In genomic region chr1:159921700-159922498, GRCh38 we compare ENCODE assay signal across 1 cellular context.
TF ChIP-seq lines count a peak whose summit lies in the region.

No MANE protein-coding gene starts in this region.

TF ChIP-seq in HepG2, 621 proteins besides CTCF, POLR2A, EP300 and RAD21:
- TF ChIP-seq THYN1 (CRISPR knock-in tag; IDR thresholded peaks at IDR 0.05; ENCODE audit: borderline replicate concordance, low read depth) (no peak), ZNF841 (CRISPR knock-in tag; IDR thresholded peaks at IDR 0.05; ENCODE audit: borderline replicate concordance) (no peak), ZNF850 (CRISPR knock-in tag; conservative IDR thresholded peaks at IDR 0.05) (no peak), HINFP (CRISPR knock-in tag; IDR thresholded peaks at IDR 0.05; ENCODE audit: low read depth) (no peak), HMG20B (CRISPR knock-in tag; conservative IDR thresholded peaks at IDR 0.05) (no peak), ZNF615 (CRISPR knock-in tag; IDR thresholded peaks at IDR 0.05; ENCODE audit: borderline replicate concordance) (no peak), ATF2 (CRISPR knock-in tag; IDR thresholded peaks at IDR 0.05) (no peak), SMYD3 (CRISPR knock-in tag; IDR thresholded peaks at IDR 0.05) (no peak), SNAPC2 (CRISPR knock-in tag; IDR thresholded peaks at IDR 0.05) (no peak), BATF2 (CRISPR knock-in tag; IDR thresholded peaks at IDR 0.05) (no peak), SNAI1 (CRISPR knock-in tag; IDR thresholded peaks at IDR 0.05; ENCODE audit: borderline replicate concordance) (no peak), NR2F6 (IDR thresholded peaks at IDR 0.05) (no peak), NR2F6 (CRISPR knock-in tag; IDR thresholded peaks at IDR 0.05) (no peak), USF2 (IDR thresholded peaks at IDR 0.05; ENCODE audit: low read depth, low read length) (no peak), USF2 (CRISPR knock-in tag; IDR thresholded peaks at IDR 0.05; ENCODE audit: borderline replicate concordance) (no peak), NFIC (IDR thresholded peaks at IDR 0.05; ENCODE audit: low read length) (no peak)
TF ChIP-seq in HepG2: peak in this region for 0.
